9 cellular contexts compared by ENCODE assay signal in genomic region chr22:36355362-36355761, GRCh38. TPM values are rescaled to one million over a fixed set of nuclear protein-coding genes. Genes with fewer than 3 reads are reported as not detected.
DNase-seq lines count a peak whose midpoint lies in the region; ATAC-seq and TF ChIP-seq lines count a peak whose summit lies in the region.
"Had no signal": no experiment of that assay in that cellular context is flagged by ENCODE, and none has a peak within 500 bp of the region (broad histone marks: within the 10 kb centered on the region; RNA-seq: fewer than 3 reads in every experiment).

No MANE protein-coding gene starts in this region.

- peak overlapping the region; percentile 76 to 83 for H3K27ac ChIP-seq in left lung
- H3K27ac ChIP-seq in temporal lobe (ENCODE audit: low read depth, low read length) = peak overlapping the region; percentile 58
- H3K27ac ChIP-seq in foreskin keratinocyte = no peak overlapping the region

- H3K9ac ChIP-seq in adipocyte (ENCODE audit: low read length) = peak overlapping the region; percentile 79

- intact Hi-C loops in left lung (cut with DNase I) = no loop called here

- H3K9me3 Mint-ChIP-seq in T-helper 2 cell treated with Interferon-gamma antibody and Interleukin-4, amounts not matched to agents 5 μg/mL and 100 μg/mL, for 36 hours = no peaks in the 10 kb centered on the region

- peaks cover 73% of the 10 kb centered on the region for H3K4me1 Mint-ChIP-seq in T-helper 2 cell treated with Interferon-gamma antibody and Interleukin-4, amounts not matched to agents 5 μg/mL and 100 μg/mL, for 36 hours (ENCODE audit: low read depth)

- TF ChIP-seq CTCF in left lung (IDR thresholded peaks at IDR 0.05) (no peak), foreskin keratinocyte (conservative IDR thresholded peaks at IDR 0.05) (no peak)

- peak overlapping the region; percentile 55 for H3K27ac Mint-ChIP-seq in T-helper 2 cell treated with Interferon-gamma antibody and Interleukin-4, amounts not matched to agents 5 μg/mL and 100 μg/mL, for 36 hours

- no peaks in the 10 kb centered on the region for H3K36me3 ChIP-seq in adipocyte (ENCODE audit: control insufficient read depth, insufficient read depth, low read length, severe bottlenecking)
- peaks cover 0 to 3% of the 10 kb centered on the region in 2 donors for H3K36me3 ChIP-seq in left lung

- peaks cover 36% of the 10 kb centered on the region for H3K36me3 Mint-ChIP-seq in T-helper 2 cell treated with Interferon-gamma antibody and Interleukin-4, amounts not matched to agents 5 μg/mL and 100 μg/mL, for 36 hours (ENCODE audit: low read depth)

- ATAC-seq in left lung (no peak), foreskin keratinocyte (no peak), HG03460 (IDR thresholded peaks at IDR 0.05; ENCODE audit: unreplicated experiment) (no peak)

- peak overlapping the region; percentile 53 for H3K4me3 ChIP-seq in adipocyte (ENCODE audit: low read length)
- no peak overlapping the region for H3K4me3 ChIP-seq in left lung

- H3K27me3 Mint-ChIP-seq in T-helper 2 cell treated with Interferon-gamma antibody and Interleukin-4, amounts not matched to agents 5 μg/mL and 100 μg/mL, for 36 hours (ENCODE audit: low read depth) = no peaks in the 10 kb centered on the region

- DNase-seq in T-helper 2 cell treated with Interferon-gamma antibody and Interleukin-4, amounts not matched to agents 5 μg/mL and 100 μg/mL, for 36 hours (ENCODE audit: low spot score) = no peak
- no peak for DNase-seq in T-helper 2 cell
- peak; percentile 65 for DNase-seq in adipocyte (ENCODE audit: low read depth)
- no peak for DNase-seq in left lung
- no peak for DNase-seq in foreskin keratinocyte
- DNase-seq in ureter (ENCODE audit: low spot score) = no peak
- DNase-seq: NCI-H524 treated with DMSO at 0.1 percent for 48 hours had no signal

- H3K9me3 ChIP-seq in adipocyte (ENCODE audit: control insufficient read depth, low read length) = no peaks in the 10 kb centered on the region
- no peaks in the 10 kb centered on the region for H3K9me3 ChIP-seq in left lung

- H3K27me3 ChIP-seq in adipocyte (replicated peaks; ENCODE audit: control insufficient read depth, insufficient read depth, low read length) (no peaks in the 10 kb centered on the region), left lung (no peaks in the 10 kb centered on the region), foreskin keratinocyte (no peaks in the 10 kb centered on the region)

- peak overlapping the region; percentile 52 for H3K4me3 Mint-ChIP-seq in T-helper 2 cell treated with Interferon-gamma antibody and Interleukin-4, amounts not matched to agents 5 μg/mL and 100 μg/mL, for 36 hours

- peaks cover 66% of the 10 kb centered on the region for H3K4me1 ChIP-seq in adipocyte (ENCODE audit: control insufficient read depth, insufficient read depth, low read length)
- H3K4me1 ChIP-seq in left lung = peaks cover 61 to 97% of the 10 kb centered on the region in 2 donors
- H3K4me1 ChIP-seq in foreskin keratinocyte = peaks cover 55% of the 10 kb centered on the region

RNA-seq across cellular contexts. Expression of gene MYH9, which starts 32.4 kb away (rescaled TPM):
- total RNA-seq in left lung = 100 to 1,000 TPM; 754 to 761 TPM
- total RNA-seq in temporal lobe = 31.0 TPM
- 926 and 995 TPM in 2 replicates for total RNA-seq in foreskin keratinocyte
- polyA plus RNA-seq in foreskin keratinocyte = 295 and 315 TPM in 2 replicates
- 810 TPM for total RNA-seq in ureter

Comparison
In these comparisons a context has a peak if more than half of its experiments do, and no peak if none do; other contexts are left out.
1. RNA of gene MYH9, which starts 32.4 kb away (total RNA-seq): 926 to 995 TPM in foreskin keratinocyte, 810 TPM in ureter (single experiment) and 754 to 761 TPM in left lung; 31.0 TPM in temporal lobe (single experiment); every median in the first group is over 10 times any median in the second.